ENCODE assay signal across 1 cellular context in genomic region chr19:48718711-48719231, GRCh38.
TF ChIP-seq lines count a peak whose summit lies in the region.

No MANE protein-coding gene starts in this region.

TF ChIP-seq in HepG2, 621 proteins besides CTCF, POLR2A, EP300 and RAD21 (continued from another document and continues in another):
- TF ChIP-seq HINFP (CRISPR knock-in tag; IDR thresholded peaks at IDR 0.05; ENCODE audit: low read depth): no peak
- no peak for TF ChIP-seq ZBTB40 (IDR thresholded peaks at IDR 0.05)
- no peak for TF ChIP-seq ZBTB40 (CRISPR knock-in tag; IDR thresholded peaks at IDR 0.05)
- no peak for TF ChIP-seq RARG (CRISPR knock-in tag; IDR thresholded peaks at IDR 0.05; ENCODE audit: low read depth)
- 0 out of 2 replicates have a peak, but pooled peaks have one; percentile 30 for TF ChIP-seq JUND (CRISPR knock-in tag; IDR thresholded peaks at IDR 0.05)
- TF ChIP-seq PAXIP1 (CRISPR knock-in tag; conservative IDR thresholded peaks at IDR 0.05): peak; percentile 91
- TF ChIP-seq BCLAF1 (IDR thresholded peaks at IDR 0.05): no peak
- no peak for TF ChIP-seq EZH2 (conservative IDR thresholded peaks at IDR 0.05; ENCODE audit: low read depth, low read length)
- no peak for TF ChIP-seq ZNF749 (CRISPR knock-in tag; IDR thresholded peaks at IDR 0.05; ENCODE audit: borderline replicate concordance)
- TF ChIP-seq MIXL1 (CRISPR knock-in tag; IDR thresholded peaks at IDR 0.05): peak; percentile 39; the same call in 1 of the 2 replicates
- TF ChIP-seq ZNF572 (CRISPR knock-in tag; IDR thresholded peaks at IDR 0.05): no peak
- TF ChIP-seq THAP11 (CRISPR knock-in tag; IDR thresholded peaks at IDR 0.05): peak; percentile 85; the same call in 1 of the 2 replicates
- no peak for TF ChIP-seq TOE1 (CRISPR knock-in tag; IDR thresholded peaks at IDR 0.05)
- no peak for TF ChIP-seq ZNF883 (CRISPR knock-in tag; IDR thresholded peaks at IDR 0.05; ENCODE audit: not compliant biosample characterization)
- TF ChIP-seq ZNF33B (CRISPR knock-in tag; IDR thresholded peaks at IDR 0.05): no peak; the same call in 1 of the 2 replicates
- no peak for TF ChIP-seq PHF5A (CRISPR knock-in tag; IDR thresholded peaks at IDR 0.05; ENCODE audit: low read depth, unreplicated experiment)
- no peak for TF ChIP-seq GATA4 (IDR thresholded peaks at IDR 0.05; ENCODE audit: borderline replicate concordance, low read depth)
- TF ChIP-seq CBX5 (CRISPR knock-in tag; IDR thresholded peaks at IDR 0.05; ENCODE audit: borderline replicate concordance): peak; percentile 36; the same call in 1 of the 2 replicates
- TF ChIP-seq NFRKB (IDR thresholded peaks at IDR 0.05): no peak
- TF ChIP-seq ZBTB7A (CRISPR knock-in tag; IDR thresholded peaks at IDR 0.05): no peak
- no peak for TF ChIP-seq ZNF878 (CRISPR knock-in tag; IDR thresholded peaks at IDR 0.05)
- TF ChIP-seq ARNT2 (CRISPR knock-in tag; IDR thresholded peaks at IDR 0.05; ENCODE audit: low read depth): no peak
- peak; percentile 67 for TF ChIP-seq ZNF362 (CRISPR knock-in tag; IDR thresholded peaks at IDR 0.05; ENCODE audit: borderline replicate concordance)
- no peak for TF ChIP-seq NCOA1 (CRISPR knock-in tag; IDR thresholded peaks at IDR 0.05)
- TF ChIP-seq CREB1 (IDR thresholded peaks at IDR 0.05): no peak
- peak; percentile 60; the same call in 1 of the 2 replicates for TF ChIP-seq CREB1 (CRISPR knock-in tag; IDR thresholded peaks at IDR 0.05)
- no peak for TF ChIP-seq ZNF703 (CRISPR knock-in tag; IDR thresholded peaks at IDR 0.05; ENCODE audit: borderline replicate concordance)
- 0 out of 2 replicates have a peak, but pooled peaks have one; percentile 29 for TF ChIP-seq ZNF792 (CRISPR knock-in tag; IDR thresholded peaks at IDR 0.05)
- no peak for TF ChIP-seq ATF5 (CRISPR knock-in tag; IDR thresholded peaks at IDR 0.05; ENCODE audit: low read depth)
- TF ChIP-seq ZBTB2 (CRISPR knock-in tag; IDR thresholded peaks at IDR 0.05; ENCODE audit: low read depth): no peak
